Comparison of ENCODE assay signal across 1 cellular context in the genomic region with DNA sequence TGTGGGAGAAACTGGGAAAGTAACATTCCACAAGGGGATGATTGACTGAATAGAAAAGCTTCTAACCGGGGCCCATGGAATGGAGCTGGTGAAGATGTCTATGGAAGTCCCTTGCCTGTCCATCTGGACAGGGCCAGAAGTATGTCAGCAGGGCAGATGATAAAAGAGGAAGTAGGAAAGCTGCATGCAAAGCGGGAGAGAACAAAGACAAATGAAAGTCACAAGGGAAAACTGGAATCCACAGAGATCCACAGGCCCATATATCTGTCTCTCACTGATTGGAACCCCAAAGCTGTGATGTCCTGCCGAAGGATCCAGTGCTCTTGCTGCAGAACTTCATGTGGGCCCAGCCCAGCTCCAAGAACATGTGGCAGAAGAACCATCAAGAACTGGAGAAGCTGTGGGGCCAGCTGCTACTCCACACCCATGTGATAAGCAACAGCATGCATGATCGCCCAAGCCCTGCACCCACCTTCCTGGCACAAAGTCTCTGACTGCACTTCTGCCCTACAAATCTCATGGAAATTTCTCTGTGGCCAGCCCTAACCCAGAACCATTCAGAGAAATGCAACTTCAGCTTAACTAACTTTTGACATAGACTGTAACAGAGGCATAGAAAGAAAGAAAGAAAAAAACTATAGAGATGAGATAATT.
A peak's percentile ranks its signal among the peaks of the same experiment; 100 is the strongest.
TF ChIP-seq lines count a peak whose summit lies in the region.

No MANE protein-coding gene starts in this region.

TF ChIP-seq in GM12878, 131 proteins besides CTCF, POLR2A, EP300 and RAD21 (continued from another document and continues in another):
- TF ChIP-seq, protein P1, sequence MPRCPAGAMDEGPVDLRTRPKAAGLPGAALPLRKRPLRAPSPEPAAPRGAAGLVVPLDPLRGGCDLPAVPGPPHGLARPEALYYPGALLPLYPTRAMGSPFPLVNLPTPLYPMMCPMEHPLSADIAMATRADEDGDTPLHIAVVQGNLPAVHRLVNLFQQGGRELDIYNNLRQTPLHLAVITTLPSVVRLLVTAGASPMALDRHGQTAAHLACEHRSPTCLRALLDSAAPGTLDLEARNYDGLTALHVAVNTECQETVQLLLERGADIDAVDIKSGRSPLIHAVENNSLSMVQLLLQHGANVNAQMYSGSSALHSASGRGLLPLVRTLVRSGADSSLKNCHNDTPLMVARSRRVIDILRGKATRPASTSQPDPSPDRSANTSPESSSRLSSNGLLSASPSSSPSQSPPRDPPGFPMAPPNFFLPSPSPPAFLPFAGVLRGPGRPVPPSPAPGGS (IDR thresholded peaks at IDR 0.05; ENCODE audit: borderline replicate concordance, insufficient read depth, low read depth, low read length, poor library complexity, severe bottlenecking): no peak
- TF ChIP-seq, protein P2, sequence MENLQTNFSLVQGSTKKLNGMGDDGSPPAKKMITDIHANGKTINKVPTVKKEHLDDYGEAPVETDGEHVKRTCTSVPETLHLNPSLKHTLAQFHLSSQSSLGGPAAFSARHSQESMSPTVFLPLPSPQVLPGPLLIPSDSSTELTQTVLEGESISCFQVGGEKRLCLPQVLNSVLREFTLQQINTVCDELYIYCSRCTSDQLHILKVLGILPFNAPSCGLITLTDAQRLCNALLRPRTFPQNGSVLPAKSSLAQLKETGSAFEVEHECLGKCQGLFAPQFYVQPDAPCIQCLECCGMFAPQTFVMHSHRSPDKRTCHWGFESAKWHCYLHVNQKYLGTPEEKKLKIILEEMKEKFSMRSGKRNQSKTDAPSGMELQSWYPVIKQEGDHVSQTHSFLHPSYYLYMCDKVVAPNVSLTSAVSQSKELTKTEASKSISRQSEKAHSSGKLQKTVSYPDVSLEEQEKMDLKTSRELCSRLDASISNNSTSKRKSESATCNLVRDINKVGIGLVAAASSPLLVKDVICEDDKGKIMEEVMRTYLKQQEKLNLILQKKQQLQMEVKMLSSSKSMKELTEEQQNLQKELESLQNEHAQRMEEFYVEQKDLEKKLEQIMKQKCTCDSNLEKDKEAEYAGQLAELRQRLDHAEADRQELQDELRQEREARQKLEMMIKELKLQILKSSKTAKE (IDR thresholded peaks at IDR 0.05; ENCODE audit: low read depth, poor library complexity, severe bottlenecking): no peak
- TF ChIP-seq, protein P3, sequence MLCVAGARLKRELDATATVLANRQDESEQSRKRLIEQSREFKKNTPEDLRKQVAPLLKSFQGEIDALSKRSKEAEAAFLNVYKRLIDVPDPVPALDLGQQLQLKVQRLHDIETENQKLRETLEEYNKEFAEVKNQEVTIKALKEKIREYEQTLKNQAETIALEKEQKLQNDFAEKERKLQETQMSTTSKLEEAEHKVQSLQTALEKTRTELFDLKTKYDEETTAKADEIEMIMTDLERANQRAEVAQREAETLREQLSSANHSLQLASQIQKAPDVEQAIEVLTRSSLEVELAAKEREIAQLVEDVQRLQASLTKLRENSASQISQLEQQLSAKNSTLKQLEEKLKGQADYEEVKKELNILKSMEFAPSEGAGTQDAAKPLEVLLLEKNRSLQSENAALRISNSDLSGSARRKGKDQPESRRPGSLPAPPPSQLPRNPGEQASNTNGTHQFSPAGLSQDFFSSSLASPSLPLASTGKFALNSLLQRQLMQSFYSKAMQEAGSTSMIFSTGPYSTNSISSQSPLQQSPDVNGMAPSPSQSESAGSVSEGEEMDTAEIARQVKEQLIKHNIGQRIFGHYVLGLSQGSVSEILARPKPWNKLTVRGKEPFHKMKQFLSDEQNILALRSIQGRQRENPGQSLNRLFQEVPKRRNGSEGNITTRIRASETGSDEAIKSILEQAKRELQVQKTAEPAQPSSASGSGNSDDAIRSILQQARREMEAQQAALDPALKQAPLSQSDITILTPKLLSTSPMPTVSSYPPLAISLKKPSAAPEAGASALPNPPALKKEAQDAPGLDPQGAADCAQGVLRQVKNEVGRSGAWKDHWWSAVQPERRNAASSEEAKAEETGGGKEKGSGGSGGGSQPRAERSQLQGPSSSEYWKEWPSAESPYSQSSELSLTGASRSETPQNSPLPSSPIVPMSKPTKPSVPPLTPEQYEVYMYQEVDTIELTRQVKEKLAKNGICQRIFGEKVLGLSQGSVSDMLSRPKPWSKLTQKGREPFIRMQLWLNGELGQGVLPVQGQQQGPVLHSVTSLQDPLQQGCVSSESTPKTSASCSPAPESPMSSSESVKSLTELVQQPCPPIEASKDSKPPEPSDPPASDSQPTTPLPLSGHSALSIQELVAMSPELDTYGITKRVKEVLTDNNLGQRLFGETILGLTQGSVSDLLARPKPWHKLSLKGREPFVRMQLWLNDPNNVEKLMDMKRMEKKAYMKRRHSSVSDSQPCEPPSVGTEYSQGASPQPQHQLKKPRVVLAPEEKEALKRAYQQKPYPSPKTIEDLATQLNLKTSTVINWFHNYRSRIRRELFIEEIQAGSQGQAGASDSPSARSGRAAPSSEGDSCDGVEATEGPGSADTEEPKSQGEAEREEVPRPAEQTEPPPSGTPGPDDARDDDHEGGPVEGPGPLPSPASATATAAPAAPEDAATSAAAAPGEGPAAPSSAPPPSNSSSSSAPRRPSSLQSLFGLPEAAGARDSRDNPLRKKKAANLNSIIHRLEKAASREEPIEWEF (IDR thresholded peaks at IDR 0.05; ENCODE audit: insufficient replicate concordance, low read depth, low read length): no peak
- TF ChIP-seq GABPA (IDR thresholded peaks at IDR 0.05; ENCODE audit: low read depth) (no peak), PAX5 (IDR thresholded peaks at IDR 0.05; ENCODE audit: borderline replicate concordance, low read depth, low read length) (peak; percentile 84), ESRRA (IDR thresholded peaks at IDR 0.05; ENCODE audit: low read length) (no peak), MTA3 (IDR thresholded peaks at IDR 0.05; ENCODE audit: borderline replicate concordance, low read length) (no peak), CREB1 (IDR thresholded peaks at IDR 0.05; ENCODE audit: low read depth) (no peak), IKZF2 (IDR thresholded peaks at IDR 0.05) (peak in 1 of 2 experiments; percentile 11; a peak in 2 of 4 replicates), BMI1 (IDR thresholded peaks at IDR 0.05; ENCODE audit: borderline replicate concordance) (no peak), ATF2 (IDR thresholded peaks at IDR 0.05; ENCODE audit: low read length) (no peak), ZNF622 (IDR thresholded peaks at IDR 0.05) (no peak), RELA (IDR thresholded peaks at IDR 0.05; ENCODE audit: borderline replicate concordance, partially characterized antibody) (no peak), HDGF (IDR thresholded peaks at IDR 0.05) (no peak), MYC (IDR thresholded peaks at IDR 0.05; ENCODE audit: insufficient read depth, insufficient read length, insufficient replicate concordance, low read length, severe bottlenecking) (no peak), ZZZ3 (IDR thresholded peaks at IDR 0.05; ENCODE audit: control insufficient read depth, insufficient read length, low read depth) (no peak), SMC3 (IDR thresholded peaks at IDR 0.05; ENCODE audit: borderline replicate concordance, low read length) (no peak), TCF12 (IDR thresholded peaks at IDR 0.05; ENCODE audit: low read depth, low read length) (0 out of 2 replicates have a peak, but pooled peaks have one; percentile 31), TCF3 (IDR thresholded peaks at IDR 0.05; ENCODE audit: borderline replicate concordance, insufficient read depth, low read depth, low read length) (no peak), HDAC6 (IDR thresholded peaks at IDR 0.05; ENCODE audit: unreplicated experiment) (no peak), POLR2AphosphoS2 (IDR thresholded peaks at IDR 0.05; ENCODE audit: low read depth, low read length) (no peak), FOXM1 (IDR thresholded peaks at IDR 0.05; ENCODE audit: low read depth, low read length) (no peak), ZNF592 (IDR thresholded peaks at IDR 0.05) (no peak)
- TF ChIP-seq, protein P4, sequence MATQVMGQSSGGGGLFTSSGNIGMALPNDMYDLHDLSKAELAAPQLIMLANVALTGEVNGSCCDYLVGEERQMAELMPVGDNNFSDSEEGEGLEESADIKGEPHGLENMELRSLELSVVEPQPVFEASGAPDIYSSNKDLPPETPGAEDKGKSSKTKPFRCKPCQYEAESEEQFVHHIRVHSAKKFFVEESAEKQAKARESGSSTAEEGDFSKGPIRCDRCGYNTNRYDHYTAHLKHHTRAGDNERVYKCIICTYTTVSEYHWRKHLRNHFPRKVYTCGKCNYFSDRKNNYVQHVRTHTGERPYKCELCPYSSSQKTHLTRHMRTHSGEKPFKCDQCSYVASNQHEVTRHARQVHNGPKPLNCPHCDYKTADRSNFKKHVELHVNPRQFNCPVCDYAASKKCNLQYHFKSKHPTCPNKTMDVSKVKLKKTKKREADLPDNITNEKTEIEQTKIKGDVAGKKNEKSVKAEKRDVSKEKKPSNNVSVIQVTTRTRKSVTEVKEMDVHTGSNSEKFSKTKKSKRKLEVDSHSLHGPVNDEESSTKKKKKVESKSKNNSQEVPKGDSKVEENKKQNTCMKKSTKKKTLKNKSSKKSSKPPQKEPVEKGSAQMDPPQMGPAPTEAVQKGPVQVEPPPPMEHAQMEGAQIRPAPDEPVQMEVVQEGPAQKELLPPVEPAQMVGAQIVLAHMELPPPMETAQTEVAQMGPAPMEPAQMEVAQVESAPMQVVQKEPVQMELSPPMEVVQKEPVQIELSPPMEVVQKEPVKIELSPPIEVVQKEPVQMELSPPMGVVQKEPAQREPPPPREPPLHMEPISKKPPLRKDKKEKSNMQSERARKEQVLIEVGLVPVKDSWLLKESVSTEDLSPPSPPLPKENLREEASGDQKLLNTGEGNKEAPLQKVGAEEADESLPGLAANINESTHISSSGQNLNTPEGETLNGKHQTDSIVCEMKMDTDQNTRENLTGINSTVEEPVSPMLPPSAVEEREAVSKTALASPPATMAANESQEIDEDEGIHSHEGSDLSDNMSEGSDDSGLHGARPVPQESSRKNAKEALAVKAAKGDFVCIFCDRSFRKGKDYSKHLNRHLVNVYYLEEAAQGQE (IDR thresholded peaks at IDR 0.05; ENCODE audit: low read depth, low read length): no peak
- TF ChIP-seq, protein P5, sequence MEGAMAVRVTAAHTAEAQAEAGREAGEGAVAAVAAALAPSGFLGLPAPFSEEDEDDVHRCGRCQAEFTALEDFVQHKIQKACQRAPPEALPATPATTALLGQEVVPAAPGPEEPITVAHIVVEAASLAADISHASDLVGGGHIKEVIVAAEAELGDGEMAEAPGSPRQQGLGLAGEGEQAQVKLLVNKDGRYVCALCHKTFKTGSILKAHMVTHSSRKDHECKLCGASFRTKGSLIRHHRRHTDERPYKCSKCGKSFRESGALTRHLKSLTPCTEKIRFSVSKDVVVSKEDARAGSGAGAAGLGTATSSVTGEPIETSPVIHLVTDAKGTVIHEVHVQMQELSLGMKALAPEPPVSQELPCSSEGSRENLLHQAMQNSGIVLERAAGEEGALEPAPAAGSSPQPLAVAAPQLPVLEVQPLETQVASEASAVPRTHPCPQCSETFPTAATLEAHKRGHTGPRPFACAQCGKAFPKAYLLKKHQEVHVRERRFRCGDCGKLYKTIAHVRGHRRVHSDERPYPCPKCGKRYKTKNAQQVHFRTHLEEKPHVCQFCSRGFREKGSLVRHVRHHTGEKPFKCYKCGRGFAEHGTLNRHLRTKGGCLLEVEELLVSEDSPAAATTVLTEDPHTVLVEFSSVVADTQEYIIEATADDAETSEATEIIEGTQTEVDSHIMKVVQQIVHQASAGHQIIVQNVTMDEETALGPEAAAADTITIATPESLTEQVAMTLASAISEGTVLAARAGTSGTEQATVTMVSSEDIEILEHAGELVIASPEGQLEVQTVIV (IDR thresholded peaks at IDR 0.05; ENCODE audit: borderline replicate concordance, partially characterized antibody): no peak
- TF ChIP-seq, protein P6, sequence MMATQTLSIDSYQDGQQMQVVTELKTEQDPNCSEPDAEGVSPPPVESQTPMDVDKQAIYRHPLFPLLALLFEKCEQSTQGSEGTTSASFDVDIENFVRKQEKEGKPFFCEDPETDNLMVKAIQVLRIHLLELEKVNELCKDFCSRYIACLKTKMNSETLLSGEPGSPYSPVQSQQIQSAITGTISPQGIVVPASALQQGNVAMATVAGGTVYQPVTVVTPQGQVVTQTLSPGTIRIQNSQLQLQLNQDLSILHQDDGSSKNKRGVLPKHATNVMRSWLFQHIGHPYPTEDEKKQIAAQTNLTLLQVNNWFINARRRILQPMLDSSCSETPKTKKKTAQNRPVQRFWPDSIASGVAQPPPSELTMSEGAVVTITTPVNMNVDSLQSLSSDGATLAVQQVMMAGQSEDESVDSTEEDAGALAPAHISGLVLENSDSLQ (IDR thresholded peaks at IDR 0.05): peak; percentile 19; the same call in 1 of the 2 replicates
